ENCODE assay signal across 20 cellular contexts in genomic region chr5:11177993-11178711, GRCh38.
DNase-seq lines count a peak whose midpoint lies in the region; ATAC-seq and TF ChIP-seq lines count a peak whose summit lies in the region.
"Had no signal": no experiment of that assay in that cellular context is flagged by ENCODE, and none has a peak within 500 bp of the region (broad histone marks: within the 10 kb centered on the region; RNA-seq: fewer than 3 reads in every experiment).

No MANE protein-coding gene starts in this region.

- TF ChIP-seq CTCF in tibial nerve (IDR thresholded peaks at IDR 0.05) (no peak), H9 (conservative IDR thresholded peaks at IDR 0.05) (no peak)

- no peak overlapping the region for H2BK20ac ChIP-seq in H9 (ENCODE audit: low read depth, low read length, poor library complexity, severe bottlenecking)

- no peaks in the 10 kb centered on the region for H4K20me1 ChIP-seq in H9 (ENCODE audit: control insufficient read depth, insufficient read depth, insufficient read length)
- H4K20me1 ChIP-seq: BLaER1 had no signal

- H3K36me3 ChIP-seq in tibial nerve, result no peaks in the 10 kb centered on the region
- H3K36me3 ChIP-seq: BLaER1, MG63, SJCRH30 had no signal

- H3K27ac ChIP-seq in tibial nerve (no peak overlapping the region), H9 (ENCODE audit: insufficient read length, low read depth, low read length) (no peak overlapping the region)
- H3K27ac ChIP-seq: BLaER1, SJCRH30 had no signal

- no peak overlapping the region for H3K14ac ChIP-seq in H9 (ENCODE audit: insufficient read depth, low read length)

- H3K36me3 Mint-ChIP-seq in activated T-cell treated with anti-CD3 and anti-CD28 coated beads, Interleukin-2, amount 50 U/mL, for 72 hours (ENCODE audit: insufficient read depth in 2 of 2), result no peaks in the 10 kb centered on the region
- no peaks in the 10 kb centered on the region for H3K36me3 Mint-ChIP-seq in activated naive CD8-positive, alpha-beta T cell treated with anti-CD3 and anti-CD28 coated beads, Interleukin-2, amount 50 U/mL, for 24 hours (ENCODE audit: low read depth)
- no peaks in the 10 kb centered on the region; a peak in 2 of 7 replicates for H3K36me3 Mint-ChIP-seq in H9 (ENCODE audit: insufficient read depth in 1 of 3, low read depth in 3 of 3)
- H3K36me3 Mint-ChIP-seq: CD4-positive, alpha-beta memory T cell had no signal

- H3K4me1 ChIP-seq in tibial nerve (no peaks in the 10 kb centered on the region), H9 (ENCODE audit: insufficient read depth, low read length) (no peaks in the 10 kb centered on the region; the same call in 1 of the 2 replicates)
- H3K4me1 ChIP-seq: SJCRH30 had no signal

- peaks cover 6% of the 10 kb centered on the region for H3K4me1 Mint-ChIP-seq in activated T-cell treated with anti-CD3 and anti-CD28 coated beads, Interleukin-2, amount 50 U/mL, for 72 hours (ENCODE audit: low read depth)
- peaks cover 12% of the 10 kb centered on the region for H3K4me1 Mint-ChIP-seq in activated naive CD8-positive, alpha-beta T cell treated with anti-CD3 and anti-CD28 coated beads, Interleukin-2, amount 50 U/mL, for 24 hours
- H3K4me1 Mint-ChIP-seq in H9, result 0 out of 4 replicates have a peak, but pooled peaks cover 0 to 7% of the 10 kb centered on the region in 2 experiments

- H3K9ac ChIP-seq in H9 (ENCODE audit: extremely low read depth, insufficient read length, low read length), result no peak overlapping the region
- H3K9ac ChIP-seq: BLaER1 had no signal

- WGBS in tibial nerve, 2 donors, result 95% methylated on average over 2 of the region's 2 CpGs
- no CpG with 5 or more reads among the region's 2 CpGs for WGBS in H9 (ENCODE audit: extremely low coverage, insufficient read length, low lambda C conversion rate)

- H3K23ac ChIP-seq in H9 (ENCODE audit: insufficient read length, low read depth, low read length), result no peak overlapping the region

- no peak overlapping the region for H2BK120ac ChIP-seq in H9 (ENCODE audit: low read depth, low read length, poor library complexity, severe bottlenecking)

- no peak overlapping the region for H4K5ac ChIP-seq in H9 (ENCODE audit: insufficient read length, low read depth, low read length)

- no peak overlapping the region for H3K4ac ChIP-seq in H9 (ENCODE audit: low read depth, low read length)

- no peak overlapping the region for H4K8ac ChIP-seq in H9 (replicated peaks; ENCODE audit: insufficient read length, low read depth, low read length)

- TF ChIP-seq POLR2A in tibial nerve (IDR thresholded peaks at IDR 0.05), result no peak

- no peaks in the 10 kb centered on the region for H3K23me2 ChIP-seq in H9 (ENCODE audit: insufficient read length, low read depth, low read length, poor library complexity, severe bottlenecking)

- no peak for TF ChIP-seq EP300 in tibial nerve (IDR thresholded peaks at IDR 0.05)

- no peaks in the 10 kb centered on the region for H3K79me2 ChIP-seq in H9 (ENCODE audit: insufficient read depth, low read length)

- H3K79me1 ChIP-seq in H9 (ENCODE audit: insufficient read depth, low read depth, low read length, poor library complexity, severe bottlenecking), result no peaks in the 10 kb centered on the region

- H2BK15ac ChIP-seq in H9 (ENCODE audit: low read depth, low read length), result no peak overlapping the region

- H3K18ac ChIP-seq in H9 (ENCODE audit: insufficient read length, low read depth, low read length), result no peak overlapping the region

- ATAC-seq in activated T-cell treated with anti-CD3 and anti-CD28 coated beads, Interleukin-2, amount 50 U/mL, for 72 hours (replicated peaks in 1 of 2), result peak; percentile 70 to 73
- peak; percentile 86 for ATAC-seq in activated naive CD8-positive, alpha-beta T cell treated with anti-CD3 and anti-CD28 coated beads, Interleukin-2, amount 50 U/mL, for 24 hours
- ATAC-seq in HG02623 (IDR thresholded peaks at IDR 0.05; ENCODE audit: unreplicated experiment), result no peak
- ATAC-seq: GM12878 had no signal

- no peak overlapping the region for H3K4me3 ChIP-seq in tibial nerve
- H3K4me3 ChIP-seq: BLaER1, GM12878, MG63, SJCRH30 had no signal

- H3K27me3 ChIP-seq in tibial nerve (no peaks in the 10 kb centered on the region), H9 (ENCODE audit: insufficient read depth, low read length) (no peaks in the 10 kb centered on the region)
- H3K27me3 ChIP-seq: BLaER1, SJCRH30 had no signal

- no peak overlapping the region for H2AFZ ChIP-seq in H9 (ENCODE audit: low read length)

- no peak overlapping the region for H2BK12ac ChIP-seq in H9 (ENCODE audit: insufficient read length, low read depth, low read length)

- H4K91ac ChIP-seq in H9 (ENCODE audit: insufficient read length, low read depth, low read length), result no peak overlapping the region

- no peak overlapping the region for H3K56ac ChIP-seq in H9 (ENCODE audit: insufficient read length, low read depth, low read length)

- H3K27ac Mint-ChIP-seq in activated T-cell treated with anti-CD3 and anti-CD28 coated beads, Interleukin-2, amount 50 U/mL, for 72 hours, result no peak overlapping the region
- peak overlapping the region; percentile 81 for H3K27ac Mint-ChIP-seq in activated naive CD8-positive, alpha-beta T cell treated with anti-CD3 and anti-CD28 coated beads, Interleukin-2, amount 50 U/mL, for 24 hours
- H3K27ac Mint-ChIP-seq in H9, result no peak overlapping the region
- H3K27ac Mint-ChIP-seq: CD4-positive, alpha-beta memory T cell had no signal

- H3T11ph ChIP-seq in H9 (ENCODE audit: low read length), result no peak overlapping the region

- H2BK5ac ChIP-seq in H9 (ENCODE audit: insufficient read length, low read length), result no peak overlapping the region

- H3K27me3 Mint-ChIP-seq in activated T-cell treated with anti-CD3 and anti-CD28 coated beads, Interleukin-2, amount 50 U/mL, for 72 hours (ENCODE audit: low read depth), result peaks cover 11% of the 10 kb centered on the region
- H3K27me3 Mint-ChIP-seq in activated naive CD8-positive, alpha-beta T cell treated with anti-CD3 and anti-CD28 coated beads, Interleukin-2, amount 50 U/mL, for 24 hours, result peaks cover 4% of the 10 kb centered on the region
- no peaks in the 10 kb centered on the region; the same call in 1 of the 2 replicates for H3K27me3 Mint-ChIP-seq in H9 (ENCODE audit: low read depth)

- peaks cover 0 to 2% of the 10 kb centered on the region in 2 donors for H3K9me3 Mint-ChIP-seq in activated T-cell treated with anti-CD3 and anti-CD28 coated beads, Interleukin-2, amount 50 U/mL, for 72 hours
- no peaks in the 10 kb centered on the region for H3K9me3 Mint-ChIP-seq in activated naive CD8-positive, alpha-beta T cell treated with anti-CD3 and anti-CD28 coated beads, Interleukin-2, amount 50 U/mL, for 24 hours
- peaks cover 0 to 5% of the 10 kb centered on the region in 2 experiments; a peak in 3 of 5 replicates for H3K9me3 Mint-ChIP-seq in H9
- H3K9me3 Mint-ChIP-seq: CD4-positive, alpha-beta memory T cell had no signal

- H3K4me3 Mint-ChIP-seq in activated T-cell treated with anti-CD3 and anti-CD28 coated beads, Interleukin-2, amount 50 U/mL, for 72 hours, result no peak overlapping the region
- no peak overlapping the region for H3K4me3 Mint-ChIP-seq in activated naive CD8-positive, alpha-beta T cell treated with anti-CD3 and anti-CD28 coated beads, Interleukin-2, amount 50 U/mL, for 24 hours
- no peak overlapping the region for H3K4me3 Mint-ChIP-seq in H9
- H3K4me3 Mint-ChIP-seq: CD4-positive, alpha-beta memory T cell had no signal

- no peak overlapping the region for H3K4me2 ChIP-seq in H9 (ENCODE audit: insufficient read depth, insufficient read length, low read length)
- H3K4me2 ChIP-seq: BLaER1 had no signal

- DNase-seq in activated T-cell treated with anti-CD3 and anti-CD28 coated beads, Interleukin-2, amount 50 U/mL, for 72 hours, result no peak
- DNase-seq in activated T-cell treated with anti-CD3 and anti-CD28 coated beads, Interleukin-2, amount 50 U/mL, for 1 hour, result no peak
- DNase-seq in HT1080 (ENCODE audit: low read depth), result peak; percentile 24
- no peak for DNase-seq in activated naive CD8-positive, alpha-beta T cell treated with anti-CD3 and anti-CD28 coated beads, Interleukin-2, amount 50 U/mL, for 24 hours
- peak; percentile 27 for DNase-seq in renal cortical epithelial cell (ENCODE audit: low read depth)
- DNase-seq in tibial nerve (ENCODE audit: low spot score in 2 of 2), result no peak
- DNase-seq in H9, result no peak
- DNase-seq: CD4-positive, alpha-beta memory T cell; HCEC 1CT; IMR-90; MG63; NCI-H1048; NCI-H1436; NCI-H1930; NCI-H226; NCI-H524 treated with DMSO at 0.1 percent for 48 hours; SJCRH30 had no signal

- H3K9me3 ChIP-seq in tibial nerve, result no peaks in the 10 kb centered on the region
- H3K9me3 ChIP-seq in H9 (ENCODE audit: control insufficient read depth, low read depth, low read length), result no peaks in the 10 kb centered on the region
- H3K9me3 ChIP-seq: MG63, SJCRH30 had no signal

- H2AK5ac ChIP-seq in H9 (ENCODE audit: insufficient read length, low read length), result no peak overlapping the region

Comparison
In these comparisons a context has a peak if more than half of its experiments do, and no peak if none do; other contexts are left out.
1. DNase-seq: peak in HT1080 (single experiment) and renal cortical epithelial cell (single experiment); none in activated T-cell treated with anti-CD3 and anti-CD28 coated beads, Interleukin-2, amount 50 U/mL, for 72 hours (0 of 2), activated T-cell treated with anti-CD3 and anti-CD28 coated beads, Interleukin-2, amount 50 U/mL, for 1 hour (single experiment), activated naive CD8-positive, alpha-beta T cell treated with anti-CD3 and anti-CD28 coated beads, Interleukin-2, amount 50 U/mL, for 24 hours (single experiment), tibial nerve (0 of 2) and H9 (single experiment).